ENCODE assay signal across 8 cellular contexts in genomic region chr20:43681468-43681942, GRCh38. TPM values are rescaled to one million over a fixed set of nuclear protein-coding genes. Genes with fewer than 3 reads are reported as not detected.
DNase-seq lines count a peak whose midpoint lies in the region; ATAC-seq and TF ChIP-seq lines count a peak whose summit lies in the region.

No MANE protein-coding gene starts in this region.

- POLR2A ChIA-PET in activated CD8-positive, alpha-beta T cell treated with anti-CD3 and anti-CD28 coated beads, Interleukin-2, amount 10 ng/mL, durations not matched to agents 7 days and 5 days (lab: Charles Lee) = no interaction called here

- no peak overlapping the region for H3K9ac ChIP-seq in smooth muscle cell (ENCODE audit: low read depth)

- ATAC-seq in GM18505 (IDR thresholded peaks at IDR 0.05; ENCODE audit: unreplicated experiment) = peak; percentile 27
- peak; percentile 17 for ATAC-seq in GM21786 (IDR thresholded peaks at IDR 0.05; ENCODE audit: unreplicated experiment)
- peak; percentile 16 for ATAC-seq in esophagus mucosa
- no peak for ATAC-seq in activated CD8-positive, alpha-beta T cell treated with anti-CD3 and anti-CD28 coated beads, Interleukin-2, amount 10 ng/mL, durations not matched to agents 7 days and 5 days

- H3K79me2 ChIP-seq in smooth muscle cell (ENCODE audit: low read depth) = no peaks in the 10 kb centered on the region

- no peaks in the 10 kb centered on the region for H4K20me1 ChIP-seq in smooth muscle cell (ENCODE audit: low read depth)

- TF ChIP-seq POLR2A in GM18505 (IDR thresholded peaks at IDR 0.05; ENCODE audit: borderline replicate concordance, extremely low read depth, insufficient read depth, insufficient read length) (no peak), vagina (IDR thresholded peaks at IDR 0.05) (no peak)

- CTCF ChIA-PET in activated CD8-positive, alpha-beta T cell treated with anti-CD3 and anti-CD28 coated beads, Interleukin-2, amount 10 ng/mL, durations not matched to agents 7 days and 5 days (lab: Charles Lee) = interaction anchor here (1.0 to 2.8 kb wide), 3 partner anchors 10 to 143 kb away, joined by 3 to 10 read pairs (median 4); no protein-coding TSS in a partner anchor

- H3K4me3 Mint-ChIP-seq in activated CD8-positive, alpha-beta T cell treated with anti-CD3 and anti-CD28 coated beads, Interleukin-2, amount 10 ng/mL, durations not matched to agents 7 days and 5 days = no peak overlapping the region

- H2AFZ ChIP-seq in smooth muscle cell (ENCODE audit: low read depth) = no peak overlapping the region

- peaks cover 2% of the 10 kb centered on the region for H3F3A ChIP-seq in smooth muscle cell (ENCODE audit: low read depth)

- WGBS in smooth muscle cell (ENCODE audit: low lambda C conversion rate) = 92% methylated on average over 8 of the region's 8 CpGs

- H3K27ac ChIP-seq in vagina = no peak overlapping the region
- no peak overlapping the region for H3K27ac ChIP-seq in smooth muscle cell (ENCODE audit: low read depth)

- H3K27me3 Mint-ChIP-seq in activated CD8-positive, alpha-beta T cell treated with anti-CD3 and anti-CD28 coated beads, Interleukin-2, amount 10 ng/mL, durations not matched to agents 7 days and 5 days (ENCODE audit: low read depth) = no peaks in the 10 kb centered on the region

- no peak overlapping the region for H3K27ac Mint-ChIP-seq in activated CD8-positive, alpha-beta T cell treated with anti-CD3 and anti-CD28 coated beads, Interleukin-2, amount 10 ng/mL, durations not matched to agents 7 days and 5 days

- H3K27me3 ChIP-seq in vagina (no peaks in the 10 kb centered on the region), smooth muscle cell (ENCODE audit: low read depth) (no peaks in the 10 kb centered on the region)

- no peaks in the 10 kb centered on the region for H3K9me3 Mint-ChIP-seq in activated CD8-positive, alpha-beta T cell treated with anti-CD3 and anti-CD28 coated beads, Interleukin-2, amount 10 ng/mL, durations not matched to agents 7 days and 5 days (ENCODE audit: insufficient read depth)

- H3K4me1 Mint-ChIP-seq in activated CD8-positive, alpha-beta T cell treated with anti-CD3 and anti-CD28 coated beads, Interleukin-2, amount 10 ng/mL, durations not matched to agents 7 days and 5 days (ENCODE audit: low read depth) = no peaks in the 10 kb centered on the region

- intact Hi-C loops in vagina (cut with DNase I) = no loop called here

- DNase-seq in NAMALWA (ENCODE audit: low spot score) = peak; percentile 96
- DNase-seq in vagina (ENCODE audit: extremely low spot score in 2 of 2) = no peak
- no peak for DNase-seq in glomerular visceral epithelial cell (ENCODE audit: extremely low spot score)
- DNase-seq in smooth muscle cell (lab: John Stamatoyannopoulos, UW; ENCODE audit: unreplicated experiment) = no peak
- no peak for DNase-seq in activated CD8-positive, alpha-beta T cell treated with anti-CD3 and anti-CD28 coated beads, Interleukin-2, amount 10 ng/mL, durations not matched to agents 7 days and 5 days

- H3K4me3 ChIP-seq in vagina (no peak overlapping the region), smooth muscle cell (no peak overlapping the region)

- H3K36me3 ChIP-seq in vagina (no peaks in the 10 kb centered on the region), smooth muscle cell (ENCODE audit: low read depth) (no peaks in the 10 kb centered on the region)

- TF ChIP-seq CTCF in vagina (IDR thresholded peaks at IDR 0.05) = no peak
- no peak for TF ChIP-seq CTCF in smooth muscle cell (IDR thresholded peaks at IDR 0.05; ENCODE audit: borderline replicate concordance, insufficient read depth, poor library complexity, severe bottlenecking)

- H3K9me3 ChIP-seq in vagina (no peaks in the 10 kb centered on the region), smooth muscle cell (replicated peaks; ENCODE audit: low read depth) (no peaks in the 10 kb centered on the region)

- H3K36me3 Mint-ChIP-seq in activated CD8-positive, alpha-beta T cell treated with anti-CD3 and anti-CD28 coated beads, Interleukin-2, amount 10 ng/mL, durations not matched to agents 7 days and 5 days (ENCODE audit: low read depth) = peaks cover 29% of the 10 kb centered on the region

- no peak overlapping the region for H3K4me2 ChIP-seq in smooth muscle cell

- H3K4me1 ChIP-seq in vagina (no peaks in the 10 kb centered on the region), smooth muscle cell (ENCODE audit: low read depth) (no peaks in the 10 kb centered on the region)

RNA-seq across cellular contexts. Expression of gene MYBL2, which starts 14.6 kb away (rescaled TPM):
- total RNA-seq in esophagus mucosa (17.1 TPM), vagina (1.7 TPM), smooth muscle cell (3.4 and 8.6 TPM in 2 replicates)
- polyA plus RNA-seq in smooth muscle cell = 25.7 and 26.2 TPM in 2 replicates
- total RNA-seq in activated CD8-positive, alpha-beta T cell treated with anti-CD3 and anti-CD28 coated beads, Interleukin-2, amount 10 ng/mL, durations not matched to agents 7 days and 5 days = 100 to 1,000 TPM; 129 to 132 TPM

RNA-seq across cellular contexts. Expression of gene GTSF1L, which starts 45.3 kb away (rescaled TPM):
- total RNA-seq in esophagus mucosa = not detected
- total RNA-seq in vagina = not detected
- not detected in 2 replicates for total RNA-seq in smooth muscle cell
- not detected in 2 replicates for polyA plus RNA-seq in smooth muscle cell
- total RNA-seq in activated CD8-positive, alpha-beta T cell treated with anti-CD3 and anti-CD28 coated beads, Interleukin-2, amount 10 ng/mL, durations not matched to agents 7 days and 5 days = not detected
